In genomic region chr20:1622450-1622849, GRCh38 we compare ENCODE assay signal across 1 cellular context.
TF ChIP-seq lines count a peak whose summit lies in the region.

No MANE protein-coding gene starts in this region.

TF ChIP-seq in GM12878, 131 proteins besides CTCF, POLR2A, EP300 and RAD21 (continues in another document):
- TF ChIP-seq POU2F2 (IDR thresholded peaks at IDR 0.05; ENCODE audit: borderline replicate concordance, low read depth, low read length) = no peak
- TF ChIP-seq SIN3A (IDR thresholded peaks at IDR 0.05; ENCODE audit: low read depth, low read length) = no peak
- TF ChIP-seq EED (IDR thresholded peaks at IDR 0.05; ENCODE audit: low read depth) = peak; percentile 71
- no peak for TF ChIP-seq PKNOX1 (IDR thresholded peaks at IDR 0.05)
- no peak for TF ChIP-seq TCF3 (IDR thresholded peaks at IDR 0.05; ENCODE audit: borderline replicate concordance, insufficient read depth, low read depth, low read length)
- no peak for TF ChIP-seq ZBTB33 (IDR thresholded peaks at IDR 0.05)
- TF ChIP-seq STAT1 (conservative IDR thresholded peaks at IDR 0.05) = no peak
- TF ChIP-seq NR2C2 (IDR thresholded peaks at IDR 0.05; ENCODE audit: borderline replicate concordance, control insufficient read depth, insufficient read length, low read depth) = no peak
- TF ChIP-seq FOXK2 (IDR thresholded peaks at IDR 0.05) = peak; percentile 68
- TF ChIP-seq ZBTB40 (IDR thresholded peaks at IDR 0.05; ENCODE audit: borderline replicate concordance) = no peak; the same call in 1 of the 2 replicates
- TF ChIP-seq ZNF217 (IDR thresholded peaks at IDR 0.05) = no peak
- TF ChIP-seq SREBF1 (IDR thresholded peaks at IDR 0.05; ENCODE audit: low read length) = no peak
- TF ChIP-seq BMI1 (IDR thresholded peaks at IDR 0.05; ENCODE audit: borderline replicate concordance) = no peak
- no peak for TF ChIP-seq JUND (IDR thresholded peaks at IDR 0.05; ENCODE audit: low read depth, low read length)
- no peak for TF ChIP-seq SMC3 (IDR thresholded peaks at IDR 0.05; ENCODE audit: borderline replicate concordance, low read length)
- no peak for TF ChIP-seq MYC (IDR thresholded peaks at IDR 0.05; ENCODE audit: insufficient read depth, insufficient read length, insufficient replicate concordance, low read length, severe bottlenecking)
- TF ChIP-seq PML (IDR thresholded peaks at IDR 0.05; ENCODE audit: low read length) = no peak
- no peak for TF ChIP-seq E2F4 (IDR thresholded peaks at IDR 0.05; ENCODE audit: low read depth, low read length)
- TF ChIP-seq MTA3 (IDR thresholded peaks at IDR 0.05; ENCODE audit: borderline replicate concordance, low read length) = no peak
- no peak for TF ChIP-seq PAX5 (IDR thresholded peaks at IDR 0.05; ENCODE audit: borderline replicate concordance, low read depth, low read length)
- TF ChIP-seq ETV6 (conservative IDR thresholded peaks at IDR 0.05 in 1 of 2, IDR thresholded peaks at IDR 0.05 in 1 of 2; ENCODE audit: borderline replicate concordance in 1 of 2, low read depth in 1 of 2) = peak in 1 of 2 experiments; percentile 93; a peak in 2 of 4 replicates
- TF ChIP-seq GABPA (IDR thresholded peaks at IDR 0.05; ENCODE audit: low read depth) = peak; percentile 38; the same call in 1 of the 2 replicates
- no peak for TF ChIP-seq HDAC2 (IDR thresholded peaks at IDR 0.05)
- no peak for TF ChIP-seq SREBF2 (IDR thresholded peaks at IDR 0.05; ENCODE audit: low read length)
- no peak for TF ChIP-seq TCF7 (IDR thresholded peaks at IDR 0.05; ENCODE audit: borderline replicate concordance)
- peak; percentile 92 for TF ChIP-seq SPI1 (IDR thresholded peaks at IDR 0.05; ENCODE audit: borderline replicate concordance, insufficient read depth, low read depth, low read length)
- TF ChIP-seq ATF2 (IDR thresholded peaks at IDR 0.05; ENCODE audit: low read length) = no peak
- TF ChIP-seq NR2C1 (IDR thresholded peaks at IDR 0.05) = peak; percentile 59; the same call in 1 of the 2 replicates
- no peak for TF ChIP-seq IRF3 (IDR thresholded peaks at IDR 0.05)
- no peak for TF ChIP-seq CBX5 (IDR thresholded peaks at IDR 0.05; ENCODE audit: low read depth)
- no peak for TF ChIP-seq REST (IDR thresholded peaks at IDR 0.05; ENCODE audit: low read depth, low read length)
- no peak for TF ChIP-seq ELK1 (IDR thresholded peaks at IDR 0.05; ENCODE audit: low read depth, low read length)
- TF ChIP-seq PBX3 (IDR thresholded peaks at IDR 0.05; ENCODE audit: insufficient replicate concordance, low read depth, low read length) = no peak
- TF ChIP-seq ZZZ3 (IDR thresholded peaks at IDR 0.05; ENCODE audit: control insufficient read depth, insufficient read length, low read depth) = no peak
- no peak for TF ChIP-seq SUZ12 (IDR thresholded peaks at IDR 0.05; ENCODE audit: unreplicated experiment)
- no peak for TF ChIP-seq TAF1 (IDR thresholded peaks at IDR 0.05; ENCODE audit: borderline replicate concordance, low read depth, low read length)
- no peak for TF ChIP-seq NFYA (IDR thresholded peaks at IDR 0.05; ENCODE audit: borderline replicate concordance, low read depth, low read length)
- peak; percentile 12 for TF ChIP-seq BCL3 (IDR thresholded peaks at IDR 0.05; ENCODE audit: borderline replicate concordance, insufficient read depth, low read depth, low read length, poor library complexity, severe bottlenecking)
- peak in 1 of 2 experiments; percentile 60; a peak in 1 of 4 replicates for TF ChIP-seq BHLHE40 (IDR thresholded peaks at IDR 0.05; ENCODE audit: borderline replicate concordance in 1 of 2, low read depth in 2 of 2, low read length in 1 of 2)
- TF ChIP-seq HDAC6 (IDR thresholded peaks at IDR 0.05; ENCODE audit: unreplicated experiment) = no peak
- no peak for TF ChIP-seq TCF12 (IDR thresholded peaks at IDR 0.05; ENCODE audit: low read depth, low read length)
- TF ChIP-seq ATF3 (IDR thresholded peaks at IDR 0.05; ENCODE audit: borderline replicate concordance, extremely low read depth, low read depth, low read length) = no peak
